8 cellular contexts compared by ENCODE assay signal in the genomic region with DNA sequence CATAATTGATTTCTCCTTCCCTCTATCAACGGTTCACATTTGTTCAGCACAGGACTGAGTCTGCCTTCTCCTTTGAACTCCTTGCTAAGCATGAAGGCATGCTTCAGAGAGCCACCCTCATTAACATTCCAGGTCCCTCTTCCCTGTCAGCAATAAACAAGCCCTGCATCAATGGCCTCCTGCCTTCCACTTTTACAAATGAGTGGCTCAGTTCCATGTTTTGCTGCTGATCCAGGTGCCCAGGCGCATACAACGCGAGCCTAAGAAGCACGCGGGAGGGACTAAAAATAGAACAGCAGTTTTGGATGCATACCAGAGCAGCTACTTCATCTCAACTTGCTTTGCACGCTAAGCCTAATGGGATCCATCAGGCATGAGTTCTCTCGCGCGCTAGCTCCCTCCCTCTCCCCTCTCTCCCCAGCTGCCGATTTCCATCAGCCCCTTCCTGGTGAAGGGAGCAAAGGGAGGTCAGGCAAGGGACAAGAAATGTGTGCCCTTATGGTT. TPM values are rescaled to one million over a fixed set of nuclear protein-coding genes. Genes with fewer than 3 reads are reported as not detected.
DNase-seq lines count a peak whose midpoint lies in the region; ATAC-seq lines count a peak whose summit lies in the region.

No MANE protein-coding gene starts in this region.

- ATAC-seq in esophagus mucosa (peak; percentile 76), GM19455 (IDR thresholded peaks at IDR 0.05; ENCODE audit: unreplicated experiment) (no peak)
- ATAC-seq in stimulated activated naive B cell treated with anti-CD40 and anti-IgM and Interleukin-4, amounts not matched to agents 10 μg/mL and 1 μg/mL and 100 μg/mL, for 72 hours (replicated peaks), result no peak

- H3K9me3 ChIP-seq in NT2/D1 (ENCODE audit: insufficient read depth, low read length), result no peaks in the 10 kb centered on the region
- H3K9me3 ChIP-seq in muscle layer of colon (ENCODE audit: low read length), result no peaks in the 10 kb centered on the region

- H3K27me3 Mint-ChIP-seq in stimulated activated naive B cell treated with anti-CD40 and anti-IgM and Interleukin-4, amounts not matched to agents 10 μg/mL and 1 μg/mL and 100 μg/mL, for 72 hours, result no peaks in the 10 kb centered on the region

- peaks cover 3% of the 10 kb centered on the region for H3K4me1 ChIP-seq in NT2/D1 (ENCODE audit: insufficient read depth, insufficient read length)
- H3K4me1 ChIP-seq in muscle layer of colon (ENCODE audit: insufficient read depth, low read length), result peaks cover 33% of the 10 kb centered on the region

- H3K27ac Mint-ChIP-seq in stimulated activated naive B cell treated with anti-CD40 and anti-IgM and Interleukin-4, amounts not matched to agents 10 μg/mL and 1 μg/mL and 100 μg/mL, for 72 hours, result no peak overlapping the region

- DNase-seq in H7 (peak; percentile 61), NT2/D1 (ENCODE audit: low read depth, low spot score) (peak; percentile 48), activated T-cell treated with anti-CD3 and anti-CD28 coated beads for 4 hours (no peak)
- no peak for DNase-seq in stimulated activated naive B cell treated with anti-CD40 and anti-IgM and Interleukin-4, amounts not matched to agents 10 μg/mL and 1 μg/mL and 100 μg/mL, for 72 hours
- no peak for DNase-seq in activated CD4-positive, alpha-beta T cell treated with anti-CD3 and anti-CD28 coated beads for 48 hours

- H3K27ac ChIP-seq in muscle layer of colon (ENCODE audit: low read depth, low read length), result peak overlapping the region; percentile 5

- H3K36me3 ChIP-seq in H7 (replicated peaks; ENCODE audit: control insufficient read depth, insufficient read depth, low read length) (no peaks in the 10 kb centered on the region), NT2/D1 (ENCODE audit: insufficient read depth, insufficient read length, low read length) (no peaks in the 10 kb centered on the region), muscle layer of colon (ENCODE audit: insufficient read depth, low read length) (no peaks in the 10 kb centered on the region)

- no peak overlapping the region for H3K4me3 Mint-ChIP-seq in stimulated activated naive B cell treated with anti-CD40 and anti-IgM and Interleukin-4, amounts not matched to agents 10 μg/mL and 1 μg/mL and 100 μg/mL, for 72 hours

- peaks cover 3 to 5% of the 10 kb centered on the region in 2 donors for H3K4me1 Mint-ChIP-seq in stimulated activated naive B cell treated with anti-CD40 and anti-IgM and Interleukin-4, amounts not matched to agents 10 μg/mL and 1 μg/mL and 100 μg/mL, for 72 hours

- H3K27me3 ChIP-seq in H7 (ENCODE audit: control insufficient read depth, insufficient read depth, low read length) (no peaks in the 10 kb centered on the region), NT2/D1 (ENCODE audit: insufficient read depth, insufficient read length) (no peaks in the 10 kb centered on the region), muscle layer of colon (ENCODE audit: control insufficient read depth in 1 of 2, insufficient read depth in 2 of 2, low read length in 2 of 2) (no peaks in the 10 kb centered on the region)

- H3K9ac ChIP-seq in NT2/D1 (ENCODE audit: insufficient read length, low read depth) (no peak overlapping the region), muscle layer of colon (ENCODE audit: low read length) (peak overlapping the region; percentile 39)

- H3K4me3 ChIP-seq in H7 (ENCODE audit: insufficient read depth, low read depth, low read length) (peak overlapping the region; percentile 3; the same call in 1 of the 2 replicates), NT2/D1 (ENCODE audit: insufficient read length, low read depth) (no peak overlapping the region), muscle layer of colon (ENCODE audit: low read depth in 1 of 2, low read length in 2 of 2) (peak overlapping the region in 1 of 2 donors; percentile 52)

- H3K9me3 Mint-ChIP-seq in stimulated activated naive B cell treated with anti-CD40 and anti-IgM and Interleukin-4, amounts not matched to agents 10 μg/mL and 1 μg/mL and 100 μg/mL, for 72 hours, result no peaks in the 10 kb centered on the region

- H3K36me3 Mint-ChIP-seq in stimulated activated naive B cell treated with anti-CD40 and anti-IgM and Interleukin-4, amounts not matched to agents 10 μg/mL and 1 μg/mL and 100 μg/mL, for 72 hours, result peaks cover 3 to 14% of the 10 kb centered on the region in 2 donors

RNA-seq across cellular contexts. Expression of gene TRAF3IP2, which starts 53.4 kb away (rescaled TPM):
- total RNA-seq in H7 (2014; rRNA removed; shearing (Covaris generic)), result 24.1 and 46.7 TPM in 2 replicates
- 68.5 TPM for total RNA-seq in esophagus mucosa

Comparison
In these comparisons a context has a peak if more than half of its experiments do, and no peak if none do; other contexts are left out.
1. DNase-seq: peak in H7 (single experiment) and NT2/D1 (single experiment); none in activated T-cell treated with anti-CD3 and anti-CD28 coated beads for 4 hours (single experiment), stimulated activated naive B cell treated with anti-CD40 and anti-IgM and Interleukin-4, amounts not matched to agents 10 μg/mL and 1 μg/mL and 100 μg/mL, for 72 hours (single experiment) and activated CD4-positive, alpha-beta T cell treated with anti-CD3 and anti-CD28 coated beads for 48 hours (single experiment).